ENCODE assay signal across 1 cellular context in the genomic region with DNA sequence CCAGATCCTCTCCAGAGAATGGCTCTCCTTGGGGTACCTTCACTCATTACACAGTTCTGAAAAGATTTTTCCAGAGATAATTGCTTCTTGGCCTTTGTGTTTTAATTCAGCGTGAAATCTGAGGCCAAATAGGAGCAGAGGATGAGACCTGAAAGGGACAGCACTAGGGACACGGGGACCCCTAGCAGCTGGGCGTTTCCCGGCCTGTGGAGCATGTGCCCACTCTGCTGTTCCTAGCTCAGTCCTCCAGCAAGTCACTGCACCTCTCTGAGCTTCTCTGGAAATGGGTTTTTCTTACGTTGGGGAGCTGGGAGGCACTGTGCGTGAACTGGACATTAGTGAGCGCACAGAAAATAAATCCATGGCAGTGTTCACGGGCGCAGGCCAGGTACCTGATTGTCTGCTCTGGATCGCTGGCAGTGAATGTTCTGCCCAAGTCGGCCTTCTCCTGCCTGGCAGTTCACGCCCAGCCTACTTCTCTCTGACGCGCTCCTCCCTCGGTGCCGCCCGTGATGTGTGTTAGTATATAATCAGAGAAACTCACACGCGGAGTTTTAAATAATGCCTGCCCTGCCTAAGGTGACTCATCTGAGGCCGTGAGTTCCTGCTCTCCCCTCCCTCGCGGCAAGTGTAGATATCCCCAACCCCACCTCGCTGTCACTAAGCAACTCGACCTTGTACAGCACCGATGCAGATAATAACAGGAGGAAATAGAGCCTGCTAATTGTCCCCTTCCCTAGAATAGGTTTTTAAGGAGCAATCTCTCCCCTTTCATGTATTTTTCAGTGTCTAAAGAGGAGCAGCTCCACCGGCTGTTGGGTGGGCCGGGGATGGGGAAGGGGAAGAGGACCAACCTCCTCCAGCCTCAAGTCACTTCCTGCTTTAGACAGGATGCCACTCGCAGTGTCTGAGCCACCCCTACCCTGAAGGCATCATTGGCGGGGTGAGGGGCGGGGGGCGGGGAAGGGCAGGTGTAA.
TF ChIP-seq lines count a peak whose summit lies in the region.

No MANE protein-coding gene starts in this region.

TF ChIP-seq in K562, 482 proteins besides CTCF, POLR2A, EP300 and RAD21 (continued from another document and continues in another):
- no peak for TF ChIP-seq RERE (CRISPR knock-in tag; IDR thresholded peaks at IDR 0.05; ENCODE audit: borderline replicate concordance)
- 0 out of 2 replicates have a peak, but pooled peaks have one; percentile 37 for TF ChIP-seq KLF1 (tag; IDR thresholded peaks at IDR 0.05)
- no peak for TF ChIP-seq E2F5 (CRISPR knock-in tag; IDR thresholded peaks at IDR 0.05)
- peak in 1 of 2 experiments; percentile 42; a peak in 1 of 4 replicates for TF ChIP-seq ARNT (IDR thresholded peaks at IDR 0.05)
- TF ChIP-seq CREB1 (IDR thresholded peaks at IDR 0.05): 0 out of 2 replicates have a peak, but pooled peaks have one; percentile 43
- TF ChIP-seq CREB1 (CRISPR knock-in tag; IDR thresholded peaks at IDR 0.05): peak; percentile 72; the same call in 1 of the 2 replicates
- 0 out of 2 replicates have a peak, but pooled peaks have one; percentile 23 for TF ChIP-seq HNRNPL (IDR thresholded peaks at IDR 0.05; ENCODE audit: low read depth, low read length)
- 0 out of 2 replicates have a peak, but pooled peaks have one; percentile 25 for TF ChIP-seq CGGBP1 (CRISPR knock-in tag; IDR thresholded peaks at IDR 0.05)
- TF ChIP-seq ZSCAN32 (CRISPR knock-in tag; IDR thresholded peaks at IDR 0.05): peak; percentile 99
- no peak for TF ChIP-seq NR4A1 (CRISPR knock-in tag; IDR thresholded peaks at IDR 0.05)
- TF ChIP-seq NR4A1 (tag; IDR thresholded peaks at IDR 0.05): peak; percentile 44; the same call in 1 of the 2 replicates
- peak; percentile 57 for TF ChIP-seq ESRRA (IDR thresholded peaks at IDR 0.05; ENCODE audit: borderline replicate concordance, low read depth)
- TF ChIP-seq, protein P1, sequence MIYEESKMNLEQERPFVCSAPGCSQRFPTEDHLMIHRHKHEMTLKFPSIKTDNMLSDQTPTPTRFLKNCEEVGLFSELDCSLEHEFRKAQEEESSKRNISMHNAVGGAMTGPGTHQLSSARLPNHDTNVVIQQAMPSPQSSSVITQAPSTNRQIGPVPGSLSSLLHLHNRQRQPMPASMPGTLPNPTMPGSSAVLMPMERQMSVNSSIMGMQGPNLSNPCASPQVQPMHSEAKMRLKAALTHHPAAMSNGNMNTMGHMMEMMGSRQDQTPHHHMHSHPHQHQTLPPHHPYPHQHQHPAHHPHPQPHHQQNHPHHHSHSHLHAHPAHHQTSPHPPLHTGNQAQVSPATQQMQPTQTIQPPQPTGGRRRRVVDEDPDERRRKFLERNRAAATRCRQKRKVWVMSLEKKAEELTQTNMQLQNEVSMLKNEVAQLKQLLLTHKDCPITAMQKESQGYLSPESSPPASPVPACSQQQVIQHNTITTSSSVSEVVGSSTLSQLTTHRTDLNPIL (CRISPR knock-in tag; IDR thresholded peaks at IDR 0.05): no peak
- TF ChIP-seq ETS1 (conservative IDR thresholded peaks at IDR 0.05; ENCODE audit: control insufficient read depth, low read depth, low read length): 0 out of 2 replicates have a peak, but pooled peaks have one; percentile 23
- TF ChIP-seq RCOR1 (IDR thresholded peaks at IDR 0.05; ENCODE audit: borderline replicate concordance in 1 of 2, low read depth in 2 of 2, low read length in 2 of 2): peak; percentile 61 to 93
- peak; percentile 87; the same call in 1 of the 2 replicates for TF ChIP-seq SMARCE1 (IDR thresholded peaks at IDR 0.05)
- no peak for TF ChIP-seq ZFP30 (CRISPR knock-in tag; IDR thresholded peaks at IDR 0.05; ENCODE audit: borderline replicate concordance)
- 0 out of 2 replicates have a peak, but pooled peaks have one; percentile 18 for TF ChIP-seq MBD2 (IDR thresholded peaks at IDR 0.05; ENCODE audit: borderline replicate concordance, low read depth)
- TF ChIP-seq SPI1 (IDR thresholded peaks at IDR 0.05; ENCODE audit: borderline replicate concordance, low read depth, low read length): 0 out of 2 replicates have a peak, but pooled peaks have one; percentile 11
- TF ChIP-seq MAZ (CRISPR knock-in tag; conservative IDR thresholded peaks at IDR 0.05 in 1 of 2, IDR thresholded peaks at IDR 0.05 in 1 of 2): peak; percentile 54 to 94; a peak in 3 of 4 replicates
- TF ChIP-seq KLF10 (CRISPR knock-in tag; IDR thresholded peaks at IDR 0.05): no peak
- TF ChIP-seq ARID3A (IDR thresholded peaks at IDR 0.05; ENCODE audit: borderline replicate concordance, low read depth, low read length): no peak; the same call in none of the 2 replicates
- 0 out of 2 replicates have a peak, but pooled peaks have one; percentile 36 for TF ChIP-seq ETV5 (CRISPR knock-in tag; IDR thresholded peaks at IDR 0.05; ENCODE audit: low read depth)
- TF ChIP-seq, protein P2, sequence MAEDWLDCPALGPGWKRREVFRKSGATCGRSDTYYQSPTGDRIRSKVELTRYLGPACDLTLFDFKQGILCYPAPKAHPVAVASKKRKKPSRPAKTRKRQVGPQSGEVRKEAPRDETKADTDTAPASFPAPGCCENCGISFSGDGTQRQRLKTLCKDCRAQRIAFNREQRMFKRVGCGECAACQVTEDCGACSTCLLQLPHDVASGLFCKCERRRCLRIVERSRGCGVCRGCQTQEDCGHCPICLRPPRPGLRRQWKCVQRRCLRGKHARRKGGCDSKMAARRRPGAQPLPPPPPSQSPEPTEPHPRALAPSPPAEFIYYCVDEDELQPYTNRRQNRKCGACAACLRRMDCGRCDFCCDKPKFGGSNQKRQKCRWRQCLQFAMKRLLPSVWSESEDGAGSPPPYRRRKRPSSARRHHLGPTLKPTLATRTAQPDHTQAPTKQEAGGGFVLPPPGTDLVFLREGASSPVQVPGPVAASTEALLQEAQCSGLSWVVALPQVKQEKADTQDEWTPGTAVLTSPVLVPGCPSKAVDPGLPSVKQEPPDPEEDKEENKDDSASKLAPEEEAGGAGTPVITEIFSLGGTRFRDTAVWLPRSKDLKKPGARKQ (CRISPR knock-in tag; IDR thresholded peaks at IDR 0.05): 0 out of 2 replicates have a peak, but pooled peaks have one; percentile 5
- TF ChIP-seq TEAD4 (IDR thresholded peaks at IDR 0.05; ENCODE audit: low read length): peak; percentile 49; the same call in 1 of the 2 replicates
- TF ChIP-seq TEAD4 (CRISPR knock-in tag; IDR thresholded peaks at IDR 0.05; ENCODE audit: borderline replicate concordance): no peak
- TF ChIP-seq ATF7 (IDR thresholded peaks at IDR 0.05): peak; percentile 79; the same call in 1 of the 2 replicates
- TF ChIP-seq POLR2AphosphoS2 (IDR thresholded peaks at IDR 0.05; ENCODE audit: low read length): peak; percentile 69; the same call in 1 of the 2 replicates
- peak; percentile 31 for TF ChIP-seq TAF9B (IDR thresholded peaks at IDR 0.05; ENCODE audit: partially characterized antibody)
- no peak; the same call in 1 of the 2 replicates for TF ChIP-seq SP1 (CRISPR knock-in tag; IDR thresholded peaks at IDR 0.05)
- TF ChIP-seq, protein P3, sequence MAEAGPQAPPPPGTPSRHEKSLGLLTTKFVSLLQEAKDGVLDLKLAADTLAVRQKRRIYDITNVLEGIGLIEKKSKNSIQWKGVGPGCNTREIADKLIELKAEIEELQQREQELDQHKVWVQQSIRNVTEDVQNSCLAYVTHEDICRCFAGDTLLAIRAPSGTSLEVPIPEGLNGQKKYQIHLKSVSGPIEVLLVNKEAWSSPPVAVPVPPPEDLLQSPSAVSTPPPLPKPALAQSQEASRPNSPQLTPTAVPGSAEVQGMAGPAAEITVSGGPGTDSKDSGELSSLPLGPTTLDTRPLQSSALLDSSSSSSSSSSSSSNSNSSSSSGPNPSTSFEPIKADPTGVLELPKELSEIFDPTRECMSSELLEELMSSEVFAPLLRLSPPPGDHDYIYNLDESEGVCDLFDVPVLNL (CRISPR knock-in tag; IDR thresholded peaks at IDR 0.05; ENCODE audit: low read depth): 0 out of 2 replicates have a peak, but pooled peaks have one; percentile 37
- TF ChIP-seq ZC3H8 (IDR thresholded peaks at IDR 0.05): no peak
- TF ChIP-seq EWSR1 (IDR thresholded peaks at IDR 0.05; ENCODE audit: borderline replicate concordance, low read depth, partially characterized antibody): no peak
- TF ChIP-seq ZBTB7A (IDR thresholded peaks at IDR 0.05; ENCODE audit: borderline replicate concordance, control insufficient read depth, low read depth, low read length): peak; percentile 67; the same call in 1 of the 2 replicates
- peak; percentile 52; the same call in 1 of the 2 replicates for TF ChIP-seq MTA1 (IDR thresholded peaks at IDR 0.05; ENCODE audit: borderline replicate concordance)
- TF ChIP-seq, protein P4, sequence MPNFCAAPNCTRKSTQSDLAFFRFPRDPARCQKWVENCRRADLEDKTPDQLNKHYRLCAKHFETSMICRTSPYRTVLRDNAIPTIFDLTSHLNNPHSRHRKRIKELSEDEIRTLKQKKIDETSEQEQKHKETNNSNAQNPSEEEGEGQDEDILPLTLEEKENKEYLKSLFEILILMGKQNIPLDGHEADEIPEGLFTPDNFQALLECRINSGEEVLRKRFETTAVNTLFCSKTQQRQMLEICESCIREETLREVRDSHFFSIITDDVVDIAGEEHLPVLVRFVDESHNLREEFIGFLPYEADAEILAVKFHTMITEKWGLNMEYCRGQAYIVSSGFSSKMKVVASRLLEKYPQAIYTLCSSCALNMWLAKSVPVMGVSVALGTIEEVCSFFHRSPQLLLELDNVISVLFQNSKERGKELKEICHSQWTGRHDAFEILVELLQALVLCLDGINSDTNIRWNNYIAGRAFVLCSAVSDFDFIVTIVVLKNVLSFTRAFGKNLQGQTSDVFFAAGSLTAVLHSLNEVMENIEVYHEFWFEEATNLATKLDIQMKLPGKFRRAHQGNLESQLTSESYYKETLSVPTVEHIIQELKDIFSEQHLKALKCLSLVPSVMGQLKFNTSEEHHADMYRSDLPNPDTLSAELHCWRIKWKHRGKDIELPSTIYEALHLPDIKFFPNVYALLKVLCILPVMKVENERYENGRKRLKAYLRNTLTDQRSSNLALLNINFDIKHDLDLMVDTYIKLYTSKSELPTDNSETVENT (CRISPR knock-in tag; IDR thresholded peaks at IDR 0.05): peak; percentile 85
- TF ChIP-seq ETV6 (IDR thresholded peaks at IDR 0.05; ENCODE audit: borderline replicate concordance in 1 of 2, low read depth in 2 of 2, low read length in 1 of 2): peak in 1 of 2 experiments; percentile 11; a peak in 1 of 4 replicates
- TF ChIP-seq ETV6 (CRISPR knock-in tag; IDR thresholded peaks at IDR 0.05; ENCODE audit: borderline replicate concordance): no peak
- TF ChIP-seq POLR2G (IDR thresholded peaks at IDR 0.05; ENCODE audit: low read depth, low read length): peak; percentile 68
